8 cellular contexts compared by ENCODE assay signal in genomic region chr11:65478411-65479183, GRCh38. TPM values are rescaled to one million over a fixed set of nuclear protein-coding genes. Genes with fewer than 3 reads are reported as not detected.
DNase-seq lines count a peak whose midpoint lies in the region; ATAC-seq lines count a peak whose summit lies in the region.

No MANE protein-coding gene starts in this region.

- no peak overlapping the region for H3K4me3 ChIP-seq in aorta (ENCODE audit: low read length in 2 of 2)

- H3K9me3 ChIP-seq in aorta (ENCODE audit: control insufficient read depth, low read length): no peaks in the 10 kb centered on the region

- DNase-seq in Right ventricle myocardium inferior (ENCODE audit: missing footprints) (peak; percentile 83), cardiac septum (ENCODE audit: low spot score) (no peak), myocyte (ENCODE audit: low read depth) (peak; percentile 69), aorta (peak; percentile 79 to 89), NCI-H345 (lab: John Stamatoyannopoulos, UW) (no peak), hepatic stellate cell (ENCODE audit: low spot score) (no peak)
- no peak for DNase-seq in activated CD4-positive, alpha-beta T cell treated with anti-CD3 and anti-CD28 coated beads, Interleukin-2, amount 50 U/mL, for 4 hours

- H3K27ac ChIP-seq in aorta (ENCODE audit: low read depth in 1 of 2, low read length in 2 of 2): peak overlapping the region; percentile 98 to 99

- ATAC-seq in Right ventricle myocardium inferior (peak; percentile 26), aorta (ENCODE audit: low FRiP score) (peak; percentile 60)

- H3K4me3 Mint-ChIP-seq in dendritic cell treated with granulocyte-macrophage colony-stimulating factor and Interleukin-4, amounts not matched to agents 40 ng/mL and 50 ng/mL, for 4 days: no peak overlapping the region

- H3K27me3 ChIP-seq in aorta (ENCODE audit: control insufficient read depth in 1 of 2, insufficient read depth in 2 of 2, low read length in 1 of 2): no peaks in the 10 kb centered on the region

- H3K4me1 Mint-ChIP-seq in dendritic cell treated with granulocyte-macrophage colony-stimulating factor and Interleukin-4, amounts not matched to agents 40 ng/mL and 50 ng/mL, for 4 days (ENCODE audit: low read depth): peaks cover 47% of the 10 kb centered on the region

- H3K9me3 Mint-ChIP-seq in dendritic cell treated with granulocyte-macrophage colony-stimulating factor and Interleukin-4, amounts not matched to agents 40 ng/mL and 50 ng/mL, for 4 days: no peaks in the 10 kb centered on the region

- 16 to 19% methylated on average over 33 of the region's 33 CpGs for WGBS in aorta, 2 donors

- H3K27me3 Mint-ChIP-seq in dendritic cell treated with granulocyte-macrophage colony-stimulating factor and Interleukin-4, amounts not matched to agents 40 ng/mL and 50 ng/mL, for 4 days: no peaks in the 10 kb centered on the region

- peak overlapping the region; percentile 100 for H3K27ac Mint-ChIP-seq in dendritic cell treated with granulocyte-macrophage colony-stimulating factor and Interleukin-4, amounts not matched to agents 40 ng/mL and 50 ng/mL, for 4 days

- no peaks in the 10 kb centered on the region for H3K4me1 ChIP-seq in aorta (ENCODE audit: control insufficient read depth in 1 of 2, insufficient read depth in 2 of 2, low read length in 2 of 2)

- intact Hi-C loops in Right ventricle myocardium inferior (cut with DNase I): no loop called here
- intact Hi-C loops in cardiac septum (cut with DNase I): no loop called here
- intact Hi-C loops in dendritic cell treated with granulocyte-macrophage colony-stimulating factor and Interleukin-4, amounts not matched to agents 40 ng/mL and 50 ng/mL, for 4 days (cut with micrococcal nuclease): no loop called here
- intact Hi-C loops in aorta (cut with DNase I): no loop called here

- no peaks in the 10 kb centered on the region for H3K36me3 ChIP-seq in aorta (ENCODE audit: control insufficient read depth in 1 of 2, insufficient read depth in 2 of 2, low read length in 1 of 2)

- peaks cover 7% of the 10 kb centered on the region for H3K36me3 Mint-ChIP-seq in dendritic cell treated with granulocyte-macrophage colony-stimulating factor and Interleukin-4, amounts not matched to agents 40 ng/mL and 50 ng/mL, for 4 days (ENCODE audit: low read depth)

RNA-seq across cellular contexts. Expression of gene MALAT1, which starts 20.2 kb away (rescaled TPM):
- 5,781 TPM for total RNA-seq in Right ventricle myocardium inferior
- 9,850 TPM for total RNA-seq in cardiac septum
- total RNA-seq in myocyte: 5,859 and 8,069 TPM in 2 replicates
- 1,663 TPM for polyA plus RNA-seq in myocyte (2012)
- over 10,000 TPM; 16,103 to 18,225 TPM for total RNA-seq in aorta
- 100 to 1,000 TPM; 228 to 370 TPM for polyA plus RNA-seq in aorta

RNA-seq across cellular contexts. Expression of gene SCYL1, which starts 46.3 kb away (rescaled TPM):
- 55.6 TPM for total RNA-seq in Right ventricle myocardium inferior
- total RNA-seq in cardiac septum: 60.2 TPM
- 84.4 and 128 TPM in 2 replicates for total RNA-seq in myocyte
- polyA plus RNA-seq in myocyte (2012): 94.5 TPM
- 10 to 100 TPM; 74.0 to 74.4 TPM for total RNA-seq in aorta
- 10 to 100 TPM; 31.3 to 98.9 TPM for polyA plus RNA-seq in aorta

RNA-seq across cellular contexts. Expression of gene NEAT1, which starts 56.0 kb away (rescaled TPM):
- total RNA-seq in Right ventricle myocardium inferior: 457 TPM
- total RNA-seq in cardiac septum: 668 TPM
- total RNA-seq in myocyte: 109 and 172 TPM in 2 replicates
- 542 TPM for polyA plus RNA-seq in myocyte (2012)
- total RNA-seq in aorta: 1,000 to 10,000 TPM; 1,566 to 1,734 TPM
- 1,000 to 10,000 TPM in 1 of 2 donors, 100 to 1,000 TPM in 1; 239 to 1,307 TPM for polyA plus RNA-seq in aorta

Comparison
In these comparisons a context has a peak if more than half of its experiments do, and no peak if none do; other contexts are left out.
1. DNase-seq: peak in Right ventricle myocardium inferior (single experiment), myocyte (single experiment) and aorta (2 of 2); none in cardiac septum (single experiment), activated CD4-positive, alpha-beta T cell treated with anti-CD3 and anti-CD28 coated beads, Interleukin-2, amount 50 U/mL, for 4 hours (0 of 2), NCI-H345 (single experiment) and hepatic stellate cell (single experiment).